Comparison of ENCODE assay signal across 20 cellular contexts in genomic region chr22:46789992-46790391, GRCh38. TPM values are rescaled to one million over a fixed set of nuclear protein-coding genes. Genes with fewer than 3 reads are reported as not detected.
DNase-seq lines count a peak whose midpoint lies in the region; ATAC-seq and TF ChIP-seq lines count a peak whose summit lies in the region.
"Had no signal": no experiment of that assay in that cellular context is flagged by ENCODE, and none has a peak within 500 bp of the region (broad histone marks: within the 10 kb centered on the region; RNA-seq: fewer than 3 reads in every experiment).

No MANE protein-coding gene starts in this region.

- H3K9me3 Mint-ChIP-seq in CD14-positive monocyte: peaks cover 0 to 2% (median 0%) of the 10 kb centered on the region in 7 donors
- no peaks in the 10 kb centered on the region for H3K9me3 Mint-ChIP-seq in CD8-positive, alpha-beta T cell
- no peaks in the 10 kb centered on the region for H3K9me3 Mint-ChIP-seq in activated T-helper 2 cell treated with anti-CD3 and anti-CD28 coated beads, Interferon-gamma antibody, Interleukin-2, Interleukin-4, amounts not matched to agents 10 μg/mL and 5 μg/mL and 100 μg/mL, durations not matched to agents 14 hours and 24 hours and 36 hours
- peaks cover 0 to 2% (median 0%) of the 10 kb centered on the region in 11 donors for H3K9me3 Mint-ChIP-seq in naive thymus-derived CD4-positive, alpha-beta T cell
- H3K9me3 Mint-ChIP-seq: stimulated activated naive CD8-positive, alpha-beta T cell treated with anti-CD3 and anti-CD28 coated beads, Interleukin-15, amount 100 ng/mL, for 72 hours; type B pancreatic cell had no signal

- no peaks in the 10 kb centered on the region for H3K27me3 ChIP-seq in CD8-positive, alpha-beta T cell (ENCODE audit: insufficient read depth, low read length)
- no peaks in the 10 kb centered on the region for H3K27me3 ChIP-seq in naive thymus-derived CD4-positive, alpha-beta T cell (ENCODE audit: control insufficient read depth in 2 of 2, insufficient read depth in 2 of 2, low read length in 2 of 2)
- H3K27me3 ChIP-seq: pancreas, right lobe of liver had no signal

- no peak for TF ChIP-seq CTCF in CD14-positive monocyte (IDR thresholded peaks at IDR 0.05)
- no peak for TF ChIP-seq CTCF in CD8-positive, alpha-beta T cell (IDR thresholded peaks at IDR 0.05)

- no peaks in the 10 kb centered on the region for H3K9me3 ChIP-seq in CD8-positive, alpha-beta T cell (ENCODE audit: low read length)
- H3K9me3 ChIP-seq in naive thymus-derived CD4-positive, alpha-beta T cell (ENCODE audit: control insufficient read depth in 2 of 3, low read length in 3 of 3): no peaks in the 10 kb centered on the region
- H3K9me3 ChIP-seq: pancreas, right lobe of liver had no signal

- H3K36me3 Mint-ChIP-seq in CD14-positive monocyte: peaks cover 51 to 63% of the 10 kb centered on the region in 2 donors
- H3K36me3 Mint-ChIP-seq in CD8-positive, alpha-beta T cell: peaks cover 31% of the 10 kb centered on the region
- peaks cover 29% of the 10 kb centered on the region for H3K36me3 Mint-ChIP-seq in activated T-helper 2 cell treated with anti-CD3 and anti-CD28 coated beads, Interferon-gamma antibody, Interleukin-2, Interleukin-4, amounts not matched to agents 10 μg/mL and 5 μg/mL and 100 μg/mL, durations not matched to agents 14 hours and 24 hours and 36 hours (ENCODE audit: low read depth)
- peaks cover 4 to 25% (median 10%) of the 10 kb centered on the region in 5 donors for H3K36me3 Mint-ChIP-seq in naive thymus-derived CD4-positive, alpha-beta T cell
- H3K36me3 Mint-ChIP-seq: type B pancreatic cell had no signal

- no peak overlapping the region for H3K4me3 Mint-ChIP-seq in CD14-positive monocyte
- H3K4me3 Mint-ChIP-seq in CD8-positive, alpha-beta T cell: no peak overlapping the region
- H3K4me3 Mint-ChIP-seq in activated T-helper 2 cell treated with anti-CD3 and anti-CD28 coated beads, Interferon-gamma antibody, Interleukin-2, Interleukin-4, amounts not matched to agents 10 μg/mL and 5 μg/mL and 100 μg/mL, durations not matched to agents 14 hours and 24 hours and 36 hours (ENCODE audit: low read depth): no peak overlapping the region
- peak overlapping the region in 5 of 10 donors; percentile 28 to 87 (median 82) for H3K4me3 Mint-ChIP-seq in naive thymus-derived CD4-positive, alpha-beta T cell
- H3K4me3 Mint-ChIP-seq: type B pancreatic cell had no signal

- H3K4me3 ChIP-seq in CD8-positive, alpha-beta T cell (ENCODE audit: low read depth, low read length): no peak overlapping the region
- no peak overlapping the region for H3K4me3 ChIP-seq in naive thymus-derived CD4-positive, alpha-beta T cell (ENCODE audit: low read length)
- H3K4me3 ChIP-seq: GM12878, pancreas, right lobe of liver had no signal

- peaks cover 10% of the 10 kb centered on the region for H3K36me3 ChIP-seq in CD8-positive, alpha-beta T cell (ENCODE audit: insufficient read depth, low read length)
- H3K36me3 ChIP-seq in naive thymus-derived CD4-positive, alpha-beta T cell (ENCODE audit: control insufficient read depth in 2 of 3, insufficient read depth in 3 of 3, low read length in 3 of 3): peaks cover 0 to 24% (median 0%) of the 10 kb centered on the region in 3 experiments

- no peak for ATAC-seq in CD8-positive, alpha-beta T cell
- ATAC-seq in naive thymus-derived CD4-positive, alpha-beta T cell: no peak
- no peak for ATAC-seq in GM21526 (IDR thresholded peaks at IDR 0.05; ENCODE audit: low FRiP score, unreplicated experiment)
- no peak for ATAC-seq in HG02623 (IDR thresholded peaks at IDR 0.05; ENCODE audit: unreplicated experiment)
- ATAC-seq: GM12878; pancreas; right lobe of liver; stimulated activated naive CD8-positive, alpha-beta T cell treated with anti-CD3 and anti-CD28 coated beads, Interleukin-15, amount 100 ng/mL, for 72 hours had no signal

- H3K4me1 Mint-ChIP-seq in CD14-positive monocyte: peaks cover 33% of the 10 kb centered on the region
- peaks cover 54% of the 10 kb centered on the region for H3K4me1 Mint-ChIP-seq in CD8-positive, alpha-beta T cell (ENCODE audit: low read depth)
- H3K4me1 Mint-ChIP-seq in activated T-helper 2 cell treated with anti-CD3 and anti-CD28 coated beads, Interferon-gamma antibody, Interleukin-2, Interleukin-4, amounts not matched to agents 10 μg/mL and 5 μg/mL and 100 μg/mL, durations not matched to agents 14 hours and 24 hours and 36 hours (ENCODE audit: low read depth): peaks cover 40% of the 10 kb centered on the region
- H3K4me1 Mint-ChIP-seq in naive thymus-derived CD4-positive, alpha-beta T cell: peaks cover 27 to 69% (median 56%) of the 10 kb centered on the region in 7 donors

- H3K27me3 Mint-ChIP-seq in CD14-positive monocyte (ENCODE audit: low read depth in 3 of 3): no peaks in the 10 kb centered on the region
- no peaks in the 10 kb centered on the region for H3K27me3 Mint-ChIP-seq in CD8-positive, alpha-beta T cell (ENCODE audit: low read depth)
- no peaks in the 10 kb centered on the region for H3K27me3 Mint-ChIP-seq in activated T-helper 2 cell treated with anti-CD3 and anti-CD28 coated beads, Interferon-gamma antibody, Interleukin-2, Interleukin-4, amounts not matched to agents 10 μg/mL and 5 μg/mL and 100 μg/mL, durations not matched to agents 14 hours and 24 hours and 36 hours (ENCODE audit: low read depth)
- no peaks in the 10 kb centered on the region for H3K27me3 Mint-ChIP-seq in naive thymus-derived CD4-positive, alpha-beta T cell
- H3K27me3 Mint-ChIP-seq: stimulated activated naive CD8-positive, alpha-beta T cell treated with anti-CD3 and anti-CD28 coated beads, Interleukin-15, amount 100 ng/mL, for 72 hours; type B pancreatic cell had no signal

- DNase-seq in CD14-positive monocyte (ENCODE audit: low spot score) (no peak), DMS79 (lab: John Stamatoyannopoulos, UW) (no peak)
- DNase-seq in CD8-positive, alpha-beta T cell: no peak
- no peak for DNase-seq in activated T-helper 2 cell treated with anti-CD3 and anti-CD28 coated beads, Interferon-gamma antibody, Interleukin-2, Interleukin-4, amounts not matched to agents 10 μg/mL and 5 μg/mL and 100 μg/mL, durations not matched to agents 14 hours and 24 hours and 36 hours (ENCODE audit: low spot score)
- DNase-seq in naive thymus-derived CD4-positive, alpha-beta T cell: no peak
- DNase-seq: activated gamma-delta T cell treated with Interleukin-2 at 50 U/mL for 16 hours; HCEC 1CT; mammary epithelial cell; NCI-H1436 treated with DMSO at 0.1 percent for 48 hours; NCI-H2171; NCI-H69; pancreas; right lobe of liver; SHP77; stimulated activated naive CD8-positive, alpha-beta T cell treated with anti-CD3 and anti-CD28 coated beads, Interleukin-15, amount 100 ng/mL, for 72 hours had no signal

- intact Hi-C loops in CD14-positive monocyte (cut with micrococcal nuclease): loop anchor here (2.0 to 5.0 kb wide), 3 partner anchors 13 to 38 kb away; no protein-coding TSS in a partner anchor
- intact Hi-C loops in CD8-positive, alpha-beta T cell (cut with DNase I, micrococcal nuclease): loop anchor here (2.0 kb wide), 2 partner anchors 15 to 51 kb away; partner anchors contain the start of gene CERK (in 1 of the 2)
- intact Hi-C loops in activated T-helper 2 cell treated with anti-CD3 and anti-CD28 coated beads, Interferon-gamma antibody, Interleukin-2, Interleukin-4, amounts not matched to agents 10 μg/mL and 5 μg/mL and 100 μg/mL, durations not matched to agents 14 hours and 24 hours and 36 hours (cut with micrococcal nuclease): loop anchor here (2.0 to 5.0 kb wide), 2 partner anchors 15 to 53 kb away; partner anchors contain the start of gene CERK
- intact Hi-C loops in naive thymus-derived CD4-positive, alpha-beta T cell (cut with micrococcal nuclease): loop anchor here in 1 of 2 donors (2.0 kb wide), 1 partner anchor 13 kb away; no protein-coding TSS in a partner anchor

- H3K27ac ChIP-seq in CD8-positive, alpha-beta T cell (ENCODE audit: low read depth, low read length): peak overlapping the region; percentile 95
- H3K27ac ChIP-seq in naive thymus-derived CD4-positive, alpha-beta T cell (ENCODE audit: low read depth, low read length): peak overlapping the region; percentile 81
- H3K27ac ChIP-seq: VCaP had no signal

- POLR2A ChIA-PET in CD8-positive, alpha-beta T cell (lab: Charles Lee): interaction anchor here (1.7 kb wide), 1 partner anchor 16 kb away, joined by 8 read pairs; no protein-coding TSS in a partner anchor
- POLR2A ChIA-PET in naive thymus-derived CD4-positive, alpha-beta T cell (lab: Charles Lee): interaction anchor here (1.8 to 6.7 kb wide), 3 partner anchors 14 to 41 kb away, joined by 9 to 72 read pairs (median 22); partner anchors contain the start of gene TBC1D22A

- peaks cover 36% of the 10 kb centered on the region for H3K4me1 ChIP-seq in CD8-positive, alpha-beta T cell (ENCODE audit: insufficient read depth, low read length)
- peaks cover 30 to 35% of the 10 kb centered on the region in 2 donors for H3K4me1 ChIP-seq in naive thymus-derived CD4-positive, alpha-beta T cell (ENCODE audit: control insufficient read depth in 2 of 2, insufficient read depth in 2 of 2, low read length in 2 of 2)
- H3K4me1 ChIP-seq: pancreas, right lobe of liver had no signal

- peak overlapping the region in 6 of 7 donors; percentile 97 to 99 (median 99) for H3K27ac Mint-ChIP-seq in CD14-positive monocyte
- peak overlapping the region; percentile 100 for H3K27ac Mint-ChIP-seq in CD8-positive, alpha-beta T cell
- H3K27ac Mint-ChIP-seq in activated T-helper 2 cell treated with anti-CD3 and anti-CD28 coated beads, Interferon-gamma antibody, Interleukin-2, Interleukin-4, amounts not matched to agents 10 μg/mL and 5 μg/mL and 100 μg/mL, durations not matched to agents 14 hours and 24 hours and 36 hours: peak overlapping the region; percentile 100
- peak overlapping the region; percentile 90 to 100 (median 100) for H3K27ac Mint-ChIP-seq in naive thymus-derived CD4-positive, alpha-beta T cell
- H3K27ac Mint-ChIP-seq: type B pancreatic cell had no signal

- CTCF ChIA-PET in CD8-positive, alpha-beta T cell (lab: Charles Lee): interaction anchor here (2.2 kb wide), 1 partner anchor 226 kb away, joined by 7 read pairs; no protein-coding TSS in a partner anchor
- CTCF ChIA-PET in naive thymus-derived CD4-positive, alpha-beta T cell (lab: Charles Lee): interaction anchor here (0.6 kb wide), 1 partner anchor 29 kb away, joined by 3 read pairs; no protein-coding TSS in a partner anchor

RNA-seq across cellular contexts. Expression of gene TBC1D22A, which starts 27.5 kb away (rescaled TPM):
- 10 to 100 TPM; 25.9 to 29.5 TPM for polyA plus RNA-seq in CD14-positive monocyte
- total RNA-seq in CD8-positive, alpha-beta T cell: 10 to 100 TPM; 21.8 to 27.4 TPM
- 34.8 and 38.3 TPM in 2 replicates for total RNA-seq in activated T-helper 2 cell treated with anti-CD3 and anti-CD28 coated beads, Interferon-gamma antibody, Interleukin-2, Interleukin-4, amounts not matched to agents 10 μg/mL and 5 μg/mL and 100 μg/mL, durations not matched to agents 14 hours and 24 hours and 36 hours
- total RNA-seq in naive thymus-derived CD4-positive, alpha-beta T cell: 10 to 100 TPM; 37.5 to 50.1 (median 43.4) TPM
- 10 to 100 TPM; 18.6 to 25.3 TPM for polyA plus RNA-seq in naive thymus-derived CD4-positive, alpha-beta T cell

RNA-seq across cellular contexts. Expression of gene CERK, which starts 51.9 kb away (rescaled TPM):
- 10 to 100 TPM; 22.4 to 24.5 TPM for polyA plus RNA-seq in CD14-positive monocyte
- total RNA-seq in CD8-positive, alpha-beta T cell: 10 to 100 TPM; 93.5 to 95.0 TPM
- total RNA-seq in activated T-helper 2 cell treated with anti-CD3 and anti-CD28 coated beads, Interferon-gamma antibody, Interleukin-2, Interleukin-4, amounts not matched to agents 10 μg/mL and 5 μg/mL and 100 μg/mL, durations not matched to agents 14 hours and 24 hours and 36 hours: 57.1 and 62.8 TPM in 2 replicates
- 100 to 1,000 TPM in 2 of 5 experiments, 10 to 100 TPM in 3; 55.8 to 138 (median 72.4) TPM for total RNA-seq in naive thymus-derived CD4-positive, alpha-beta T cell
- 10 to 100 TPM; 40.4 to 66.7 TPM for polyA plus RNA-seq in naive thymus-derived CD4-positive, alpha-beta T cell
